In genomic region chr5:129639331-129639730, GRCh38 we compare ENCODE assay signal across 28 cellular contexts.
"Had no signal": no experiment of that assay in that cellular context is flagged by ENCODE, and none has a peak within 500 bp of the region (broad histone marks: within the 10 kb centered on the region; RNA-seq: fewer than 3 reads in every experiment).

No MANE protein-coding gene starts in this region.

- H3K4me1 ChIP-seq: colonic mucosa, esophagus squamous epithelium, gastroesophageal sphincter, heart right ventricle had no signal

- H3K4me1 Mint-ChIP-seq: activated T-helper 17 cell treated with anti-CD3 and anti-CD28 coated beads, Interleukin-2, amount 50 U/mL, for 72 hours had no signal

- H3K27me3 Mint-ChIP-seq: activated CD8-positive, alpha-beta T cell treated with anti-CD3 and anti-CD28 coated beads for 36 hours; activated T-helper 17 cell treated with anti-CD3 and anti-CD28 coated beads, Interleukin-2, amount 50 U/mL, for 72 hours had no signal

- H2AFZ ChIP-seq: hepatocyte had no signal

- H3K27ac ChIP-seq: cardiac muscle cell, colonic mucosa, epithelial cell of prostate, esophagus squamous epithelium, gastroesophageal sphincter, heart right ventricle, hepatocyte had no signal

- H3K9me3 Mint-ChIP-seq: activated CD8-positive, alpha-beta T cell treated with anti-CD3 and anti-CD28 coated beads for 36 hours; activated T-cell treated with anti-CD3 and anti-CD28 coated beads, Interleukin-2, amount 50 U/mL, for 4 hours had no signal

- H3K36me3 ChIP-seq: cardiac muscle cell, colonic mucosa, esophagus squamous epithelium, gastroesophageal sphincter, heart right ventricle had no signal

- H3K4me2 ChIP-seq: hepatocyte had no signal

- H3K27me3 ChIP-seq: cardiac muscle cell, colonic mucosa, esophagus squamous epithelium, gastroesophageal sphincter, hepatocyte had no signal

- DNase-seq: activated CD4-positive, alpha-beta T cell treated with anti-CD3 and anti-CD28 coated beads for 1 hour; activated CD4-positive, alpha-beta T cell treated with anti-CD3 and anti-CD28 coated beads for 48 hours; activated CD4-positive, alpha-beta T cell treated with anti-CD3 and anti-CD28 coated beads, Interleukin-2, amount 50 U/mL, for 1 hour; activated CD4-positive, alpha-beta T cell treated with anti-CD3 and anti-CD28 coated beads, Interleukin-2, amount 50 U/mL, for 48 hours; activated CD4-positive, CD25-positive, alpha-beta regulatory T cell; activated CD8-positive, alpha-beta memory T cell treated with anti-CD3 and anti-CD28 coated beads for 24 hours; activated CD8-positive, alpha-beta T cell treated with anti-CD3 and anti-CD28 coated beads for 36 hours; activated effector memory CD4-positive, alpha-beta T cell treated with Interleukin-2 at 50 U/mL for 16 hours; activated gamma-delta T cell treated with Interleukin-2 at 50 U/mL for 16 hours; activated naive CD4-positive, alpha-beta T cell treated with anti-CD3 and anti-CD28 coated beads, Interleukin-2, amount 50 U/mL, for 16 hours; activated naive CD4-positive, alpha-beta T cell treated with Interleukin-2 at 50 U/mL for 16 hours; activated T-cell treated with anti-CD3 and anti-CD28 coated beads, Interleukin-2, amount 50 U/mL, for 4 hours; amniotic stem cell; anterior cingulate cortex; central memory CD4-positive, alpha-beta T cell; cerebellar nuclear complex; colonic mucosa; effector CD8-positive, alpha-beta T cell; esophagus squamous epithelium; foreskin melanocyte; heart right ventricle; T-helper 2 cell had no signal

- H3K36me3 Mint-ChIP-seq: activated naive CD8-positive, alpha-beta T cell had no signal

- H3K79me2 ChIP-seq: hepatocyte had no signal

- H3K9me3 ChIP-seq: colonic mucosa, esophagus squamous epithelium, gastroesophageal sphincter had no signal

- H3K4me3 ChIP-seq: cardiac muscle cell, colonic mucosa, esophagus squamous epithelium, gastroesophageal sphincter, heart right ventricle, hepatocyte had no signal

- H3K4me3 Mint-ChIP-seq: activated CD8-positive, alpha-beta T cell treated with anti-CD3 and anti-CD28 coated beads for 36 hours; activated naive CD8-positive, alpha-beta T cell; activated T-cell treated with anti-CD3 and anti-CD28 coated beads, Interleukin-2, amount 50 U/mL, for 4 hours; activated T-helper 17 cell treated with anti-CD3 and anti-CD28 coated beads, Interleukin-2, amount 50 U/mL, for 72 hours had no signal

- ATAC-seq: activated CD8-positive, alpha-beta T cell treated with anti-CD3 and anti-CD28 coated beads for 36 hours; activated T-cell treated with anti-CD3 and anti-CD28 coated beads, Interleukin-2, amount 50 U/mL, for 4 hours; activated T-helper 17 cell treated with anti-CD3 and anti-CD28 coated beads, Interleukin-2, amount 50 U/mL, for 72 hours; gastroesophageal sphincter; heart right ventricle had no signal

- H3K27ac Mint-ChIP-seq: activated CD8-positive, alpha-beta T cell treated with anti-CD3 and anti-CD28 coated beads for 36 hours; activated naive CD8-positive, alpha-beta T cell; activated T-helper 17 cell treated with anti-CD3 and anti-CD28 coated beads, Interleukin-2, amount 50 U/mL, for 72 hours had no signal
